Comparison of ENCODE assay signal across 1 cellular context in the genomic region with DNA sequence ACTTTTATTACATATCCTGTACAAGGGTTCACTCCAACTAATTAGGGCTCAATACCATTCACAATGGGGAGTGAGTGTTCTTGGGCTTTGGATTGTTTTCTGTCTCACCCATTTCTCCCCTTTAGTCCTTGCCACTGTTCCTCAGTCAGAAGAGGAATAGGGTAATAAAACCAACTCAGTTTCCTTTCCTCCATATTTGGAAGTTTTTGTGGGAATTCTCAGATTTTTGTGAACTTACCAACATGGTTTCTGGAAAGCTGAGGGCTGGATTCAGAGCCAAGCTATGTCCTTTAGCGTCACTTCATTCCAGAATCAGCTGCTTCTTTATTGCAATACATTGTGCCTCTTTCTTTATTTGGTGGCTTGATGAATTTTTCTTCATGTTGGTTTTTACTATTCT.
TF ChIP-seq lines count a peak whose summit lies in the region.

No MANE protein-coding gene starts in this region.

TF ChIP-seq in endothelial cell of umbilical vein, 7 proteins besides CTCF, POLR2A, EP300 and RAD21 (continued from another document):
- TF ChIP-seq, protein P1, sequence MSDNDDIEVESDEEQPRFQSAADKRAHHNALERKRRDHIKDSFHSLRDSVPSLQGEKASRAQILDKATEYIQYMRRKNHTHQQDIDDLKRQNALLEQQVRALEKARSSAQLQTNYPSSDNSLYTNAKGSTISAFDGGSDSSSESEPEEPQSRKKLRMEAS (IDR thresholded peaks at IDR 0.05; ENCODE audit: insufficient read depth, insufficient read length), result no peak
- TF ChIP-seq POLR2AphosphoS5 (IDR thresholded peaks at IDR 0.05; ENCODE audit: insufficient read depth, low read depth, low read length), result no peak
- TF ChIP-seq JUN (IDR thresholded peaks at IDR 0.05; ENCODE audit: borderline replicate concordance, insufficient read depth, insufficient read length, low read depth), result no peak
